ENCODE assay signal across 8 cellular contexts in the genomic region with DNA sequence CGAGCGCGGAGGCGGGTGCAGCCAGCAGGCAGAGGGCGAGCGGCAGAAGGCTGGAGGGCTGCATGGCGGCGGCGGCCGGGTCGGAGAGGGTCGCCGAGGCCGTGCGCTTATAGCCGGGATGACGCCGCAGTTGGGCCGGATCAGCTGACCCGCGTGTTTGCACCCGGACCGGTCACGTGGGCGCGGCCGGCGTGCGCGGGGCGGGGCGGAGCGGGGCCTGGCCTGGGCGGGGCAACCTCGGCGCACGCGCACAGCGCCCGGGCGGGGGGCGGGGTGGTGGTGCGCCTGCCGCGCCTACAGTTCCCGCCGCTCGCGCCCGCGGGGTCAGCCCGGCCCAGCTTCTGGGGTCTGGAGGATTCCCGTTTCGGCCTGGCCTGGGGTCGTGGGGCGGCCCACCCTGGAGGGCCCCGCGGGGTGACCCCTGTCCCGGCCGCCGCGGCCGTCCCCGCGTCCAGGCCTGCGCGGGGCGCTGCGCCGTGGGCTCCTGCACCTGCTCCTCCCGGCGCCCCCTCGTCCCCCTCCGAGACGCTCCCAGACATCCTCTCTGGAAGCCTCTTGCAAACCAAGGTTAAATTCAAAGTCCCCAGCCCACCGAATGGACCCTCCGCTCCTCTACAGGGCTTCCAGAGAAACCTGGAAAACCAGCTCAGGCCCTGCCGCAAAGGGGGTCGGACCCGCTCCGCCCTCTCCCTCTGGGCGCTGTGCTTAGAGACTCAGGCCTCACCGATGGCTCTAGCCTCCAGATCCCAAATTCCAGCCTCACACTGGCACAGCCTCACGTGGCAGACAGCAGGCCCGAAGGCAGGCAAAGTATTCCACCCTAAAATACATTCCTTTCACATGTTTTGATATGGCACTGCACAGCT. TPM values are rescaled to one million over a fixed set of nuclear protein-coding genes. Genes with fewer than 3 reads are reported as not detected.
DNase-seq lines count a peak whose midpoint lies in the region; ATAC-seq lines count a peak whose summit lies in the region.

TSS of gene CTSD (minus strand) at position 132 of the 866 bp plus-strand sequence. CDS start at position 64, 68 bp downstream.

- no peaks in the 10 kb centered on the region for H3K9me3 Mint-ChIP-seq in activated T-cell treated with anti-CD3 and anti-CD28 coated beads, Interleukin-2, amount 50 U/mL, for 24 hours

- peaks cover 48% of the 10 kb centered on the region for H3K4me1 Mint-ChIP-seq in activated T-cell treated with anti-CD3 and anti-CD28 coated beads, Interleukin-2, amount 50 U/mL, for 24 hours (ENCODE audit: low read depth)

- H3K27ac Mint-ChIP-seq in activated T-cell treated with anti-CD3 and anti-CD28 coated beads, Interleukin-2, amount 50 U/mL, for 24 hours: peak within 1 kb of the TSS; percentile 88

- no peaks in the 10 kb centered on the region for H3K27me3 Mint-ChIP-seq in activated T-cell treated with anti-CD3 and anti-CD28 coated beads, Interleukin-2, amount 50 U/mL, for 24 hours

- DNase-seq in CD1c-positive myeloid dendritic cell (ENCODE audit: extremely low spot score) (peak; percentile 94), OCI-M1 (lab: John Stamatoyannopoulos, UW) (peak; percentile 85), myocyte (ENCODE audit: low read depth) (peak; percentile 85)
- DNase-seq in activated T-cell treated with anti-CD3 and anti-CD28 coated beads, Interleukin-2, amount 50 U/mL, for 24 hours: peak; percentile 96
- peak; percentile 59 to 81 for DNase-seq in stimulated activated CD8-positive, alpha-beta memory T cell treated with anti-CD3 and anti-CD28 coated beads, Interleukin-7, amount 100 ng/mL, for 4 hours (ENCODE audit: low read depth in 2 of 2)

- peak within 1 kb of the TSS; percentile 86 for H3K4me3 Mint-ChIP-seq in activated T-cell treated with anti-CD3 and anti-CD28 coated beads, Interleukin-2, amount 50 U/mL, for 24 hours

- ATAC-seq in GM19351 (IDR thresholded peaks at IDR 0.05; ENCODE audit: unreplicated experiment) (peak; percentile 81), HG03571 (IDR thresholded peaks at IDR 0.05; ENCODE audit: unreplicated experiment) (peak; percentile 68), esophagus mucosa (peak; percentile 87)

- H3K36me3 Mint-ChIP-seq in activated T-cell treated with anti-CD3 and anti-CD28 coated beads, Interleukin-2, amount 50 U/mL, for 24 hours (ENCODE audit: low read depth): peaks cover 5% of the 10 kb centered on the region

RNA-seq across cellular contexts. Expression of gene CTSD, which starts in this region (rescaled TPM):
- 583 TPM for total RNA-seq in esophagus mucosa
- 557 and 650 TPM in 2 replicates for total RNA-seq in myocyte
- polyA plus RNA-seq in myocyte (2012): 2,049 TPM

Comparison
In these comparisons a context has a peak if more than half of its experiments do, and no peak if none do; other contexts are left out.
1. Peak in every context shown above with its lines: DNase-seq and ATAC-seq.